17 cellular contexts compared by ENCODE assay signal in genomic region chr10:60453031-60453430, GRCh38.
DNase-seq lines count a peak whose midpoint lies in the region; ATAC-seq and TF ChIP-seq lines count a peak whose summit lies in the region.
"Had no signal": no experiment of that assay in that cellular context is flagged by ENCODE, and none has a peak within 500 bp of the region (broad histone marks: within the 10 kb centered on the region; RNA-seq: fewer than 3 reads in every experiment).

No MANE protein-coding gene starts in this region.

- DNase-seq in AG10803 (ENCODE audit: low read depth) (peak; percentile 58), WERI-Rb-1 (peak; percentile 23), dorsolateral prefrontal cortex (no peak), fibroblast of the conjunctiva (ENCODE audit: low read depth) (peak; percentile 45), ascending aorta (ENCODE audit: low spot score in 2 of 2) (no peak), brain microvascular endothelial cell (no peak)
- DNase-seq: Calu3; CD8-positive, alpha-beta T cell; DMS 273 treated with DMSO at 0.1 percent for 48 hours; DMS53; HCEC 1CT had no signal

- H3K27ac ChIP-seq in WERI-Rb-1, result no peak overlapping the region
- peak overlapping the region in 30 of 59 donors; percentile 2 to 68 (median 25) for H3K27ac ChIP-seq in dorsolateral prefrontal cortex
- H3K27ac ChIP-seq in ascending aorta, result no peak overlapping the region
- no peak overlapping the region for H3K27ac ChIP-seq in brain microvascular endothelial cell
- H3K27ac ChIP-seq: 22Rv1, A549, BLaER1, HL-60 had no signal

- ATAC-seq in GM18873 (IDR thresholded peaks at IDR 0.05; ENCODE audit: low FRiP score, unreplicated experiment), result no peak
- ATAC-seq: A549; CD8-positive, alpha-beta T cell; GM23338 had no signal

- TF ChIP-seq CTCF in AG10803 (conservative IDR thresholded peaks at IDR 0.05; ENCODE audit: low read length) (no peak), WERI-Rb-1 (IDR thresholded peaks at IDR 0.05; ENCODE audit: low read depth, low read length) (no peak), dorsolateral prefrontal cortex (IDR thresholded peaks at IDR 0.05 in 54 of 56, conservative IDR thresholded peaks at IDR 0.05 in 2 of 56; ENCODE audit: low read depth in 1 of 56, partially characterized antibody in 56 of 56) (no peak), ascending aorta (IDR thresholded peaks at IDR 0.05) (no peak), brain microvascular endothelial cell (IDR thresholded peaks at IDR 0.05; ENCODE audit: low read depth, low read length, missing control alignments) (no peak)

- in situ Hi-C loops in brain microvascular endothelial cell (cut with HindIII; ENCODE audit: low pct_ligation_motif_present, low sequenced_read_pairs), result no loop called here

- H3K27me3 ChIP-seq in WERI-Rb-1 (ENCODE audit: insufficient read depth, low read depth, severe bottlenecking), result no peaks in the 10 kb centered on the region
- no peaks in the 10 kb centered on the region for H3K27me3 ChIP-seq in dorsolateral prefrontal cortex
- no peaks in the 10 kb centered on the region for H3K27me3 ChIP-seq in ascending aorta
- no peaks in the 10 kb centered on the region for H3K27me3 ChIP-seq in brain microvascular endothelial cell (replicated peaks)
- H3K27me3 ChIP-seq: BLaER1 had no signal

- H3K4me3 ChIP-seq in AG10803 (ENCODE audit: low read length) (no peak overlapping the region), WERI-Rb-1 (ENCODE audit: low read depth, low read length) (no peak overlapping the region), dorsolateral prefrontal cortex (no peak overlapping the region), ascending aorta (no peak overlapping the region), brain microvascular endothelial cell (ENCODE audit: low read depth, low read length) (no peak overlapping the region)
- H3K4me3 ChIP-seq: A549, BLaER1, GM23338 had no signal

- H3K9me3 ChIP-seq in WERI-Rb-1 (ENCODE audit: severe bottlenecking) (no peaks in the 10 kb centered on the region), ascending aorta (no peaks in the 10 kb centered on the region)
- H3K9me3 ChIP-seq: A549, BLaER1 had no signal

- H3K4me1 ChIP-seq in ascending aorta, result peaks cover under 1 to 5% of the 10 kb centered on the region in 2 donors
- H3K4me1 ChIP-seq: A549, BLaER1 had no signal

- H3K36me3 ChIP-seq in WERI-Rb-1 (no peaks in the 10 kb centered on the region), ascending aorta (no peaks in the 10 kb centered on the region), brain microvascular endothelial cell (replicated peaks) (no peaks in the 10 kb centered on the region)
- H3K36me3 ChIP-seq: BLaER1 had no signal

- intact Hi-C loops in dorsolateral prefrontal cortex (cut with DNase I) (loop anchor here (5.0 to 10.0 kb wide), 2 partner anchors 119 to 322 kb away; partner anchors contain the start of gene CDK1 (in 1 of the 2)), ascending aorta (cut with DNase I) (no loop called here)

Comparison
In these comparisons a context has a peak if more than half of its experiments do, and no peak if none do; other contexts are left out.
1. DNase-seq: peak in AG10803 (single experiment), WERI-Rb-1 (single experiment) and fibroblast of the conjunctiva (single experiment); none in dorsolateral prefrontal cortex (0 of 10), ascending aorta (0 of 2) and brain microvascular endothelial cell (single experiment).
2. H3K27ac ChIP-seq: peak in dorsolateral prefrontal cortex (30 of 59); none in WERI-Rb-1 (single experiment), ascending aorta (0 of 2) and brain microvascular endothelial cell (single experiment).